8 cellular contexts compared by ENCODE assay signal in genomic region chr1:61043010-61043820, GRCh38. TPM values are rescaled to one million over a fixed set of nuclear protein-coding genes. Genes with fewer than 3 reads are reported as not detected.
DNase-seq lines count a peak whose midpoint lies in the region; ATAC-seq and TF ChIP-seq lines count a peak whose summit lies in the region.

No MANE protein-coding gene starts in this region.

- dilution Hi-C loops in IMR-90 (cut with HindIII; ENCODE audit: low sequenced_read_pairs, unreplicated experiment), result no loop called here

- H4K91ac ChIP-seq in IMR-90 (ENCODE audit: insufficient read depth, low read depth, low read length), result no peak overlapping the region

- H3K27me3 Mint-ChIP-seq in progenitor cell of endocrine pancreas (peaks cover 52% of the 10 kb centered on the region), type B pancreatic cell (peaks cover 32% of the 10 kb centered on the region)

- no peak for TF ChIP-seq POLR2A in IMR-90 (IDR thresholded peaks at IDR 0.05; ENCODE audit: low read depth, low read length)

- H3K4me1 Mint-ChIP-seq in progenitor cell of endocrine pancreas (ENCODE audit: low read depth) (peaks cover 3% of the 10 kb centered on the region), type B pancreatic cell (ENCODE audit: unreplicated experiment) (peaks cover 6% of the 10 kb centered on the region)

- H4K20me1 ChIP-seq in IMR-90 (ENCODE audit: insufficient read depth, low read length), result no peaks in the 10 kb centered on the region

- no peak overlapping the region for H3K9ac ChIP-seq in IMR-90 (ENCODE audit: low read depth, low read length)

- no peak overlapping the region for H2BK5ac ChIP-seq in IMR-90 (ENCODE audit: low read depth, low read length, poor library complexity, severe bottlenecking)

- H3K27me3 ChIP-seq in IMR-90 (ENCODE audit: control insufficient read depth, insufficient read depth, low read length), result peaks cover 17% of the 10 kb centered on the region
- H3K27me3 ChIP-seq in left ventricle myocardium inferior (ENCODE audit: low read depth), result no peaks in the 10 kb centered on the region

- peak; percentile 96 for ATAC-seq in IMR-90 (ENCODE audit: low read depth)

- H2BK120ac ChIP-seq in IMR-90 (ENCODE audit: low read depth, low read length), result no peak overlapping the region

- in situ Hi-C loops in IMR-90 (cut with MboI; ENCODE audit: low sequenced_read_pairs), result loop anchor here (5.0 to 25.0 kb wide), 3 partner anchors 404 to 1056 kb away; no protein-coding TSS in a partner anchor

- no peak overlapping the region for H2BK15ac ChIP-seq in IMR-90 (ENCODE audit: low read depth, low read length)

- H3K56ac ChIP-seq in IMR-90 (ENCODE audit: extremely low read depth, insufficient read depth, low read length), result no peak overlapping the region

- H3K4me3 ChIP-seq in IMR-90 (ENCODE audit: insufficient read depth, low read depth, low read length), result peak overlapping the region; percentile 30
- peak overlapping the region; percentile 73 for H3K4me3 ChIP-seq in left ventricle myocardium inferior

- no peaks in the 10 kb centered on the region for H3K36me3 Mint-ChIP-seq in progenitor cell of endocrine pancreas (ENCODE audit: insufficient read depth)
- no peaks in the 10 kb centered on the region for H3K36me3 Mint-ChIP-seq in type B pancreatic cell

- H2AK9ac ChIP-seq in IMR-90 (replicated peaks; ENCODE audit: low read depth, low read length, poor library complexity), result peak overlapping the region; percentile 15

- H2AFZ ChIP-seq in IMR-90 (replicated peaks; ENCODE audit: low read length, poor library complexity), result peak overlapping the region; percentile 83

- H3K4me3 Mint-ChIP-seq in progenitor cell of endocrine pancreas (ENCODE audit: low read depth) (peak overlapping the region; percentile 69), type B pancreatic cell (peak overlapping the region; percentile 84)

- no peak overlapping the region for H2BK20ac ChIP-seq in IMR-90 (ENCODE audit: low read depth, low read length)

- H3K27ac Mint-ChIP-seq in progenitor cell of endocrine pancreas, result peak overlapping the region; percentile 71
- no peak overlapping the region for H3K27ac Mint-ChIP-seq in type B pancreatic cell

- no TSS peak for BruUV-seq in IMR-90 (replicated peaks; lab: Mats Ljungman, UMichigan)

- H3K27ac ChIP-seq in IMR-90 (ENCODE audit: insufficient read depth, low read length), result no peak overlapping the region
- H3K27ac ChIP-seq in left ventricle myocardium inferior (replicated peaks), result peak overlapping the region; percentile 82

- H3K4ac ChIP-seq in IMR-90 (ENCODE audit: low read depth, low read length), result no peak overlapping the region

- H3K4me2 ChIP-seq in IMR-90 (ENCODE audit: low read depth, low read length), result peak overlapping the region; percentile 64; the same call in 1 of the 2 replicates

- intact Hi-C loops in IMR-90 (cut with micrococcal nuclease), result loop anchor here (1.0 to 2.0 kb wide), 5 partner anchors 64 to 1072 kb away; no protein-coding TSS in a partner anchor
- intact Hi-C loops in left ventricle myocardium inferior (cut with micrococcal nuclease), result loop anchor here (10.0 kb wide), 2 partner anchors 68 to 198 kb away; no protein-coding TSS in a partner anchor

- WGBS in IMR-90 (ENCODE audit: extremely low coverage in 2 of 2, insufficient read length in 1 of 2), 2 experiments, result 8% methylated on average over 50 of the region's 85 CpGs; no CpG with 5 or more reads in 1 of the 2 experiments

- H3K23ac ChIP-seq in IMR-90 (ENCODE audit: low read depth, low read length), result no peak overlapping the region

- TF ChIP-seq CTCF in IMR-90 (conservative IDR thresholded peaks at IDR 0.05; ENCODE audit: low read depth, low read length), result peak; percentile 68
- peak; percentile 95 for TF ChIP-seq CTCF in left ventricle myocardium inferior (IDR thresholded peaks at IDR 0.05; ENCODE audit: borderline replicate concordance)
- peak; percentile 89 for TF ChIP-seq CTCF in progenitor cell of endocrine pancreas (IDR thresholded peaks at IDR 0.05; ENCODE audit: unreplicated experiment)
- TF ChIP-seq CTCF in type B pancreatic cell (conservative IDR thresholded peaks at IDR 0.05), result peak; percentile 90

- CTCF ChIA-PET in IMR-90 (lab: Yijun Ruan, JAX), result interaction anchor here (0.5 to 1.3 kb wide), 3 partner anchors 280 to 870 kb away, joined by 4 to 5 read pairs (median 4); no protein-coding TSS in a partner anchor

- DNase-seq in NCI-H82 (lab: John Stamatoyannopoulos, UW), result peak; percentile 75
- DNase-seq in NCI-H82 treated with DMSO at 0.1 percent for 48 hours (lab: John Stamatoyannopoulos, UW; ENCODE audit: unreplicated experiment), result no peak
- DNase-seq in IMR-90, result peak; percentile 48
- DNase-seq in T-helper 1 cell, result peak; percentile 51 to 73 (median 68)
- DNase-seq in amniotic stem cell (lab: John Stamatoyannopoulos, UW), result peak; percentile 47
- peak; percentile 91 for DNase-seq in left ventricle myocardium inferior
- peak; percentile 85 for DNase-seq in progenitor cell of endocrine pancreas (ENCODE audit: low spot score, unreplicated experiment)
- DNase-seq in type B pancreatic cell (ENCODE audit: extremely low spot score, unreplicated experiment), result peak; percentile 89

- H3K36me3 ChIP-seq in IMR-90 (ENCODE audit: control insufficient read depth, insufficient read depth, low read length), result no peaks in the 10 kb centered on the region
- H3K36me3 ChIP-seq in left ventricle myocardium inferior, result no peaks in the 10 kb centered on the region

- no peak overlapping the region for H2AK5ac ChIP-seq in IMR-90 (ENCODE audit: low read depth, low read length)

- H4K8ac ChIP-seq in IMR-90 (ENCODE audit: low read depth in 2 of 2, low read length in 2 of 2), result no peak overlapping the region

- no peaks in the 10 kb centered on the region for H3K79me1 ChIP-seq in IMR-90 (ENCODE audit: low read depth in 1 of 2, low read length in 2 of 2)

- H3K9me3 ChIP-seq in IMR-90 (ENCODE audit: control insufficient read depth, insufficient read depth, low read length) (no peaks in the 10 kb centered on the region; the same call in 1 of the 2 replicates), left ventricle myocardium inferior (replicated peaks) (no peaks in the 10 kb centered on the region)

- POLR2A ChIA-PET in IMR-90 (lab: Charles Lee; ENCODE audit: unreplicated experiment), result no interaction called here

- no peaks in the 10 kb centered on the region for H3K9me1 ChIP-seq in IMR-90 (ENCODE audit: insufficient read depth, low read length)

- H3K9me3 Mint-ChIP-seq in progenitor cell of endocrine pancreas (ENCODE audit: low read depth) (no peaks in the 10 kb centered on the region), type B pancreatic cell (no peaks in the 10 kb centered on the region)

- no peaks in the 10 kb centered on the region for H3K4me1 ChIP-seq in IMR-90 (ENCODE audit: control insufficient read depth, insufficient read depth, low read length)
- H3K4me1 ChIP-seq in left ventricle myocardium inferior, result peaks cover 11% of the 10 kb centered on the region

- H3K14ac ChIP-seq in IMR-90 (replicated peaks; ENCODE audit: low read depth, low read length), result no peak overlapping the region

- peak; percentile 74 for TF ChIP-seq RAD21 in IMR-90 (IDR thresholded peaks at IDR 0.05; ENCODE audit: low read length)

- no peak overlapping the region for H4K5ac ChIP-seq in IMR-90 (ENCODE audit: low read depth, low read length)

- H3K18ac ChIP-seq in IMR-90 (ENCODE audit: low read depth, low read length), result no peak overlapping the region

TF ChIP-seq in IMR-90, 13 proteins besides CTCF, POLR2A, EP300 and RAD21:
- no peak for TF ChIP-seq MAZ (IDR thresholded peaks at IDR 0.05; ENCODE audit: borderline replicate concordance, low read depth, low read length)
- peak; percentile 79 for TF ChIP-seq SMC3 (IDR thresholded peaks at IDR 0.05; ENCODE audit: low read depth, low read length)
- TF ChIP-seq RFX5 (IDR thresholded peaks at IDR 0.05; ENCODE audit: low read depth, low read length), result no peak
- no peak for TF ChIP-seq FOS (IDR thresholded peaks at IDR 0.05; ENCODE audit: low read depth, low read length)
- no peak for TF ChIP-seq CHD1 (IDR thresholded peaks at IDR 0.05; ENCODE audit: low read depth, low read length)
- TF ChIP-seq BHLHE40 (IDR thresholded peaks at IDR 0.05; ENCODE audit: low read depth, low read length), result no peak
- TF ChIP-seq ELK1 (IDR thresholded peaks at IDR 0.05; ENCODE audit: borderline replicate concordance, low read depth, low read length), result no peak

RNA-seq across cellular contexts. Expression of gene NFIA, which starts 39.1 kb away (rescaled TPM):
- 2.2 TPM in 2 replicates for total RNA-seq in IMR-90 (2012; rRNA removed)
- 1.6 and 1.8 TPM in 2 replicates for polyA plus RNA-seq in IMR-90 (2012; rRNA removed)
- 0.60 and 1.2 TPM in 2 replicates for polyA plus RNA-seq in IMR-90 (2012; cell fraction: cytosol; rRNA removed)
- polyA plus RNA-seq in IMR-90 (2012; cell fraction: nucleus; rRNA removed; ENCODE audit: low replicate concordance), result 0.83 and 1.2 TPM in 2 replicates
- 90.2 TPM for total RNA-seq in left ventricle myocardium inferior
- 1.2 and 3.9 TPM in 2 replicates for total RNA-seq in progenitor cell of endocrine pancreas
- total RNA-seq in type B pancreatic cell (ENCODE audit: low replicate concordance), result 10.5 and 49.4 TPM in 2 replicates
